In genomic region chr2:74179063-74179865, GRCh38 we compare ENCODE assay signal across 8 cellular contexts. TPM values are rescaled to one million over a fixed set of nuclear protein-coding genes. Genes with fewer than 3 reads are reported as not detected.
DNase-seq lines count a peak whose midpoint lies in the region; ATAC-seq and TF ChIP-seq lines count a peak whose summit lies in the region.

No MANE protein-coding gene starts in this region.

- no peaks in the 10 kb centered on the region for H3K36me3 ChIP-seq in suprapubic skin

- H3K4me3 Mint-ChIP-seq in activated T-helper 2 cell treated with anti-CD3 and anti-CD28 coated beads, Interferon-gamma antibody, Interleukin-2, Interleukin-4, amounts not matched to agents 10 μg/mL and 5 μg/mL and 100 μg/mL, durations not matched to agents 14 hours and 24 hours and 36 hours (ENCODE audit: low read depth): peak overlapping the region; percentile 85

- intact Hi-C loops in activated T-helper 2 cell treated with anti-CD3 and anti-CD28 coated beads, Interferon-gamma antibody, Interleukin-2, Interleukin-4, amounts not matched to agents 10 μg/mL and 5 μg/mL and 100 μg/mL, durations not matched to agents 14 hours and 24 hours and 36 hours (cut with micrococcal nuclease): no loop called here

- peak overlapping the region; percentile 81 for H3K27ac Mint-ChIP-seq in activated T-helper 2 cell treated with anti-CD3 and anti-CD28 coated beads, Interferon-gamma antibody, Interleukin-2, Interleukin-4, amounts not matched to agents 10 μg/mL and 5 μg/mL and 100 μg/mL, durations not matched to agents 14 hours and 24 hours and 36 hours

- WGBS in suprapubic skin: 44% methylated on average over 25 of the region's 25 CpGs

- H3K36me3 Mint-ChIP-seq in activated T-helper 2 cell treated with anti-CD3 and anti-CD28 coated beads, Interferon-gamma antibody, Interleukin-2, Interleukin-4, amounts not matched to agents 10 μg/mL and 5 μg/mL and 100 μg/mL, durations not matched to agents 14 hours and 24 hours and 36 hours (ENCODE audit: low read depth): peaks cover 26% of the 10 kb centered on the region

- peaks cover 42% of the 10 kb centered on the region for H3K4me1 Mint-ChIP-seq in activated T-helper 2 cell treated with anti-CD3 and anti-CD28 coated beads, Interferon-gamma antibody, Interleukin-2, Interleukin-4, amounts not matched to agents 10 μg/mL and 5 μg/mL and 100 μg/mL, durations not matched to agents 14 hours and 24 hours and 36 hours (ENCODE audit: low read depth)

- ATAC-seq in GM18909 (IDR thresholded peaks at IDR 0.05; ENCODE audit: poor library complexity, unreplicated experiment) (peak; percentile 9), HG03064 (IDR thresholded peaks at IDR 0.05; ENCODE audit: low read depth, unreplicated experiment) (peak; percentile 8)

- TF ChIP-seq EP300 in suprapubic skin (IDR thresholded peaks at IDR 0.05): no peak

- peak overlapping the region; percentile 98 for H3K27ac ChIP-seq in suprapubic skin

- no peak for DNase-seq in activated T-helper 2 cell treated with anti-CD3 and anti-CD28 coated beads, Interferon-gamma antibody, Interleukin-2, Interleukin-4, amounts not matched to agents 10 μg/mL and 5 μg/mL and 100 μg/mL, durations not matched to agents 14 hours and 24 hours and 36 hours (ENCODE audit: low spot score)
- DNase-seq in suprapubic skin (ENCODE audit: low spot score in 2 of 2) (no peak), NCI-H187 (lab: John Stamatoyannopoulos, UW) (no peak), GM19238 (ENCODE audit: insufficient read length, low spot score) (no peak)
- DNase-seq in stimulated activated naive CD4-positive, alpha-beta T cell treated with Interleukin-2 at 50 U/mL for 16 hours (lab: John Stamatoyannopoulos, UW): no peak

- H3K9me3 Mint-ChIP-seq in activated T-helper 2 cell treated with anti-CD3 and anti-CD28 coated beads, Interferon-gamma antibody, Interleukin-2, Interleukin-4, amounts not matched to agents 10 μg/mL and 5 μg/mL and 100 μg/mL, durations not matched to agents 14 hours and 24 hours and 36 hours: no peaks in the 10 kb centered on the region

- H3K27me3 Mint-ChIP-seq in activated T-helper 2 cell treated with anti-CD3 and anti-CD28 coated beads, Interferon-gamma antibody, Interleukin-2, Interleukin-4, amounts not matched to agents 10 μg/mL and 5 μg/mL and 100 μg/mL, durations not matched to agents 14 hours and 24 hours and 36 hours (ENCODE audit: low read depth): no peaks in the 10 kb centered on the region

- H3K4me1 ChIP-seq in suprapubic skin: peaks cover 42% of the 10 kb centered on the region

- H3K27me3 ChIP-seq in suprapubic skin: no peaks in the 10 kb centered on the region

- H3K4me3 ChIP-seq in iPS-18c (ENCODE audit: insufficient read depth, low read depth, low read length) (peak overlapping the region; percentile 97; the same call in 1 of the 2 replicates), suprapubic skin (peak overlapping the region; percentile 99)

- TF ChIP-seq CTCF in suprapubic skin (IDR thresholded peaks at IDR 0.05): no peak

- no peaks in the 10 kb centered on the region for H3K9me3 ChIP-seq in iPS-18c (ENCODE audit: control insufficient read depth, insufficient read depth, low read length)
- H3K9me3 ChIP-seq in suprapubic skin: no peaks in the 10 kb centered on the region

- TF ChIP-seq POLR2A in suprapubic skin (IDR thresholded peaks at IDR 0.05): no peak

RNA-seq across cellular contexts. Expression of gene MOB1A, which starts 0.6 kb away (rescaled TPM):
- 208 and 215 TPM in 2 replicates for total RNA-seq in activated T-helper 2 cell treated with anti-CD3 and anti-CD28 coated beads, Interferon-gamma antibody, Interleukin-2, Interleukin-4, amounts not matched to agents 10 μg/mL and 5 μg/mL and 100 μg/mL, durations not matched to agents 14 hours and 24 hours and 36 hours
- 10 to 100 TPM; 65.2 to 96.6 (median 79.2) TPM for total RNA-seq in suprapubic skin

RNA-seq across cellular contexts. Expression of gene MTHFD2, which starts 19.2 kb away (rescaled TPM):
- total RNA-seq in activated T-helper 2 cell treated with anti-CD3 and anti-CD28 coated beads, Interferon-gamma antibody, Interleukin-2, Interleukin-4, amounts not matched to agents 10 μg/mL and 5 μg/mL and 100 μg/mL, durations not matched to agents 14 hours and 24 hours and 36 hours: 371 and 381 TPM in 2 replicates
- total RNA-seq in suprapubic skin: 10 to 100 TPM; 15.5 to 28.1 (median 17.5) TPM

RNA-seq across cellular contexts. Expression of gene BOLA3, which starts 31.6 kb away (rescaled TPM):
- 91.2 and 92.7 TPM in 2 replicates for total RNA-seq in activated T-helper 2 cell treated with anti-CD3 and anti-CD28 coated beads, Interferon-gamma antibody, Interleukin-2, Interleukin-4, amounts not matched to agents 10 μg/mL and 5 μg/mL and 100 μg/mL, durations not matched to agents 14 hours and 24 hours and 36 hours
- total RNA-seq in suprapubic skin: 10 to 100 TPM; 18.9 to 44.0 (median 28.1) TPM

Comparison
In these comparisons a context has a peak if more than half of its experiments do, and no peak if none do; other contexts are left out.
1. RNA of gene MTHFD2, which starts 19.2 kb away (total RNA-seq): 371 to 381 TPM in activated T-helper 2 cell treated with anti-CD3 and anti-CD28 coated beads, Interferon-gamma antibody, Interleukin-2, Interleukin-4, amounts not matched to agents 10 μg/mL and 5 μg/mL and 100 μg/mL, durations not matched to agents 14 hours and 24 hours and 36 hours; 15.5 to 28.1 TPM in suprapubic skin; every median in the first group is over 10 times any median in the second.